14 cellular contexts compared by ENCODE assay signal in genomic region chr9:72807765-72808445, GRCh38.
DNase-seq lines count a peak whose midpoint lies in the region; ATAC-seq, FAIRE-seq and TF ChIP-seq lines count a peak whose summit lies in the region.
"Had no signal": no experiment of that assay in that cellular context is flagged by ENCODE, and none has a peak within 500 bp of the region (broad histone marks: within the 10 kb centered on the region; RNA-seq: fewer than 3 reads in every experiment).

No MANE protein-coding gene starts in this region.

- TF ChIP-seq EP300 in A549 (IDR thresholded peaks at IDR 0.05), result no peak

- H3K27me3 ChIP-seq in OCI-LY3 (ENCODE audit: low read depth, low read length) (no peaks in the 10 kb centered on the region), esophagus squamous epithelium (no peaks in the 10 kb centered on the region)
- H3K27me3 ChIP-seq: MG63 had no signal

- H3K4me1 ChIP-seq in A549 (0 out of 3 replicates have a peak, but pooled peaks cover 4% of the 10 kb centered on the region), OCI-LY3 (ENCODE audit: low read length) (no peaks in the 10 kb centered on the region), esophagus squamous epithelium (no peaks in the 10 kb centered on the region)

- 67% methylated on average over 2 of the region's 2 CpGs for WGBS in A549 (ENCODE audit: missing lambda C conversion rate)
- WGBS in esophagus squamous epithelium, 2 donors, result 73 to 92% methylated on average over 2 of the region's 2 CpGs

- no peak for FAIRE-seq in A549 (lab: Jason Lieb, UNC)

- TF ChIP-seq RAD21 in A549 (conservative IDR thresholded peaks at IDR 0.05 in 1 of 2, IDR thresholded peaks at IDR 0.05 in 1 of 2), result peak in 1 of 2 experiments; percentile 49; a peak in 2 of 5 replicates

- TF ChIP-seq POLR2A in A549 (IDR thresholded peaks at IDR 0.05; ENCODE audit: low read length) (no peak), esophagus squamous epithelium (IDR thresholded peaks at IDR 0.05) (no peak)

- no peak overlapping the region for H3K9ac ChIP-seq in OCI-LY3 (ENCODE audit: low read length)

- TF ChIP-seq CTCF in A549 (IDR thresholded peaks at IDR 0.05), result peak; percentile 12; the same call in 1 of the 3 replicates
- TF ChIP-seq CTCF in GM20000 (IDR thresholded peaks at IDR 0.05; ENCODE audit: extremely low read depth, missing control alignments), result peak; percentile 20
- peak; percentile 59 for TF ChIP-seq CTCF in OCI-LY3 (IDR thresholded peaks at IDR 0.05; ENCODE audit: low read depth, low read length)
- peak; percentile 42 for TF ChIP-seq CTCF in epithelial cell of esophagus (IDR thresholded peaks at IDR 0.05; ENCODE audit: insufficient read depth, low read depth, low read length, missing control alignments)
- peak in 1 of 6 experiments; percentile 28 for TF ChIP-seq CTCF in esophagus squamous epithelium (IDR thresholded peaks at IDR 0.05)

- POLR2A ChIA-PET in A549 (lab: Yijun Ruan, JAX), result no interaction called here

- H3K27ac ChIP-seq in A549 (no peak overlapping the region), OCI-LY3 (ENCODE audit: low read length) (no peak overlapping the region), esophagus squamous epithelium (no peak overlapping the region)

- H3K36me3 ChIP-seq in OCI-LY3 (replicated peaks; ENCODE audit: low read depth, low read length), result no peaks in the 10 kb centered on the region
- H3K36me3 ChIP-seq in esophagus squamous epithelium, result no peaks in the 10 kb centered on the region
- H3K36me3 ChIP-seq: MG63 had no signal

- intact Hi-C loops in esophagus squamous epithelium (cut with DNase I), result no loop called here

- CTCF ChIA-PET in A549 (lab: Yijun Ruan, JAX), result interaction anchor here (0.8 to 1.5 kb wide), 6 partner anchors 15 to 768 kb away, joined by 3 to 4 read pairs (median 3); no protein-coding TSS in a partner anchor

- no peak overlapping the region for H2AFZ ChIP-seq in OCI-LY3 (ENCODE audit: low read depth, low read length)

- H3K9me3 ChIP-seq in A549 (no peaks in the 10 kb centered on the region), OCI-LY3 (ENCODE audit: insufficient read depth, low read length) (no peaks in the 10 kb centered on the region), esophagus squamous epithelium (no peaks in the 10 kb centered on the region)
- H3K9me3 ChIP-seq: MG63, mucosa of descending colon had no signal

- H3K79me2 ChIP-seq in OCI-LY3 (ENCODE audit: low read length), result no peaks in the 10 kb centered on the region

- ATAC-seq in A549 (peak; percentile 24 to 76; a peak in 3 of 6 replicates), GM19463 (IDR thresholded peaks at IDR 0.05; ENCODE audit: unreplicated experiment) (no peak)
- ATAC-seq: mucosa of descending colon had no signal

- no peaks in the 10 kb centered on the region for H4K20me1 ChIP-seq in OCI-LY3 (ENCODE audit: insufficient read depth, low read length)

- H3K4me3 ChIP-seq in A549, result no peak overlapping the region
- H3K4me3 ChIP-seq in OCI-LY3 (ENCODE audit: low read length), result no peak overlapping the region
- no peak overlapping the region for H3K4me3 ChIP-seq in epithelial cell of esophagus (ENCODE audit: low read length)
- H3K4me3 ChIP-seq in esophagus squamous epithelium, result no peak overlapping the region
- H3K4me3 ChIP-seq: MG63, mucosa of descending colon had no signal

- no peak overlapping the region for H3K4me2 ChIP-seq in A549
- H3K4me2 ChIP-seq in OCI-LY3 (ENCODE audit: low read length), result no peak overlapping the region

- DNase-seq in A549 (ENCODE audit: low read depth in 1 of 2, low spot score in 1 of 2) (peak in 1 of 2 experiments; percentile 42), GM20000 (ENCODE audit: low spot score) (peak; percentile 22), epithelial cell of esophagus (ENCODE audit: low read depth) (peak; percentile 22), esophagus squamous epithelium (lab: John Stamatoyannopoulos, UW) (no peak), NCI-H2227 (lab: John Stamatoyannopoulos, UW; ENCODE audit: unreplicated experiment) (no peak), NCI-H1092 treated with DMSO at 0.1 percent for 48 hours (lab: John Stamatoyannopoulos, UW) (no peak)
- DNase-seq: activated CD4-positive, alpha-beta T cell treated with anti-CD3 and anti-CD28 coated beads, Interleukin-2, amount 50 U/mL, for 1 hour; amniotic stem cell; CD4-positive, CD25-positive, alpha-beta regulatory T cell; MG63; mucosa of descending colon; stimulated activated CD4-positive, alpha-beta T cell treated with anti-CD3 and anti-CD28 coated beads, Interleukin-12 subunit alpha, Interleukin-12 subunit beta, amount 100 ng/mL, for 4 hours had no signal

TF ChIP-seq in A549, 52 proteins besides CTCF, POLR2A, EP300 and RAD21:
- TF ChIP-seq FOSL2 (IDR thresholded peaks at IDR 0.05) (no peak), FOSL2 (CRISPR knock-in tag; IDR thresholded peaks at IDR 0.05) (no peak), NFE2L2 (conservative IDR thresholded peaks at IDR 0.05; ENCODE audit: low read length) (no peak), HOXB13 (CRISPR knock-in tag; IDR thresholded peaks at IDR 0.05; ENCODE audit: low read depth) (no peak), ZSCAN20 (CRISPR knock-in tag; IDR thresholded peaks at IDR 0.05) (no peak), CBX8 (IDR thresholded peaks at IDR 0.05) (no peak), ATOH8 (CRISPR knock-in tag; IDR thresholded peaks at IDR 0.05; ENCODE audit: low read depth) (no peak)
TF ChIP-seq in A549: peak in this region for 0.

Comparison
In these comparisons a context has a peak if more than half of its experiments do, and no peak if none do; other contexts are left out.
1. DNase-seq: peak in GM20000 (single experiment) and epithelial cell of esophagus (single experiment); none in esophagus squamous epithelium (single experiment), NCI-H2227 (single experiment) and NCI-H1092 treated with DMSO at 0.1 percent for 48 hours (single experiment).